Comparison of ENCODE assay signal across 28 cellular contexts in the genomic region with DNA sequence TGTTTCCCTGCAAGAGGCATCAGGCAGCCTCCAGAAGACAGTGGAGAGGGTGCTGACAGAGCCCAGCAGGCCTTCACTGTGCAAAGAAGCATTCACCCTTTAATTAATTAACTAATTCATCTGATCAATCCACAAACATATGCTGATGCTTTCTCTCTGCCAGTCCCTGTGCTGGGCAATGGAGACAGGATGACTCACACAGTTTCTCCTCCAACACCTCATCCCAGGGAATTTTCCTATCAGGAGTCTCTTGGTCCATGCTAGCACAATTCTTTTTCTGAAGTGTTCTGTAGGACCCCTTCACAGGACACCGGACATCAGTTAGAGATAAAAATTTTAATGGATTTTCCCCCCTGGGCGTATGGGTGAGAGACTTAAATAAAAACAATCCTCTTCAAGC. TPM values are rescaled to one million over a fixed set of nuclear protein-coding genes. Genes with fewer than 3 reads are reported as not detected.
A peak's percentile ranks its signal among the peaks of the same experiment; 100 is the strongest.
DNase-seq lines count a peak whose midpoint lies in the region; TF ChIP-seq lines count a peak whose summit lies in the region.
"Had no signal": no experiment of that assay in that cellular context is flagged by ENCODE, and none has a peak within 500 bp of the region (broad histone marks: within the 10 kb centered on the region; RNA-seq: fewer than 3 reads in every experiment).

No MANE protein-coding gene starts in this region.

- no peak for TF ChIP-seq CTCF in epithelial cell of esophagus (IDR thresholded peaks at IDR 0.05; ENCODE audit: insufficient read depth, low read depth, low read length, missing control alignments)

- H3K36me3 Mint-ChIP-seq in activated naive CD4-positive, alpha-beta T cell treated with anti-CD3 and anti-CD28 coated beads, Interleukin-2, amount 10 ng/mL, durations not matched to agents 7 days and 5 days, result no peaks in the 10 kb centered on the region
- H3K36me3 Mint-ChIP-seq: natural killer cell treated with Interleukin-12 subunit alpha and Interleukin-12 subunit beta and Interleukin-15 and Interleukin-18, amount 100 ng/mL, for 72 hours; stimulated activated memory B cell treated with anti-CD40 and anti-IgM and Interleukin-4, amounts not matched to agents 10 μg/mL and 1 μg/mL and 100 μg/mL, for 72 hours had no signal

- CTCF ChIA-PET in activated naive CD4-positive, alpha-beta T cell treated with anti-CD3 and anti-CD28 coated beads, Interleukin-2, amount 10 ng/mL, durations not matched to agents 7 days and 5 days (lab: Charles Lee), result no interaction called here

- H3K4me3 Mint-ChIP-seq in activated naive CD4-positive, alpha-beta T cell treated with anti-CD3 and anti-CD28 coated beads, Interleukin-2, amount 10 ng/mL, durations not matched to agents 7 days and 5 days, result no peak overlapping the region
- H3K4me3 Mint-ChIP-seq: activated CD4-positive, alpha-beta T cell treated with anti-CD3 and anti-CD28 coated beads for 36 hours; natural killer cell treated with Interleukin-12 subunit alpha and Interleukin-12 subunit beta and Interleukin-15 and Interleukin-18, amount 100 ng/mL, for 72 hours; stimulated activated memory B cell treated with anti-CD40 and anti-IgM and Interleukin-4, amounts not matched to agents 10 μg/mL and 1 μg/mL and 100 μg/mL, for 72 hours had no signal

- H3K27me3 Mint-ChIP-seq in activated naive CD4-positive, alpha-beta T cell treated with anti-CD3 and anti-CD28 coated beads, Interleukin-2, amount 10 ng/mL, durations not matched to agents 7 days and 5 days, result peaks cover 32% of the 10 kb centered on the region

- H3K4me1 Mint-ChIP-seq in activated naive CD4-positive, alpha-beta T cell treated with anti-CD3 and anti-CD28 coated beads, Interleukin-2, amount 10 ng/mL, durations not matched to agents 7 days and 5 days, result no peaks in the 10 kb centered on the region
- H3K4me1 Mint-ChIP-seq: activated CD4-positive, alpha-beta T cell treated with anti-CD3 and anti-CD28 coated beads for 36 hours; stimulated activated memory B cell treated with anti-CD40 and anti-IgM and Interleukin-4, amounts not matched to agents 10 μg/mL and 1 μg/mL and 100 μg/mL, for 72 hours had no signal

- no peak overlapping the region for H3K27ac Mint-ChIP-seq in activated naive CD4-positive, alpha-beta T cell treated with anti-CD3 and anti-CD28 coated beads, Interleukin-2, amount 10 ng/mL, durations not matched to agents 7 days and 5 days
- H3K27ac Mint-ChIP-seq: activated CD4-positive, alpha-beta T cell treated with anti-CD3 and anti-CD28 coated beads for 36 hours; natural killer cell treated with Interleukin-12 subunit alpha and Interleukin-12 subunit beta and Interleukin-15 and Interleukin-18, amount 100 ng/mL, for 72 hours; stimulated activated memory B cell treated with anti-CD40 and anti-IgM and Interleukin-4, amounts not matched to agents 10 μg/mL and 1 μg/mL and 100 μg/mL, for 72 hours had no signal

- no peak overlapping the region for H3K4me3 ChIP-seq in epithelial cell of esophagus (ENCODE audit: low read length)
- H3K4me3 ChIP-seq: adrenal gland, left ventricle myocardium inferior, ovary, Peyer's patch, SJSA1, uterus had no signal

- DNase-seq in AG08395 (ENCODE audit: low spot score) (peak; percentile 10), EL (peak; percentile 11), NCI-H2171 (lab: John Stamatoyannopoulos, UW) (peak; percentile 3), epithelial cell of esophagus (ENCODE audit: low read depth) (peak; percentile 50), HT-29 (ENCODE audit: low spot score) (no peak), NCI-H2196 (lab: John Stamatoyannopoulos, UW; ENCODE audit: unreplicated experiment) (no peak), retina (no peak)
- DNase-seq in activated naive CD4-positive, alpha-beta T cell treated with anti-CD3 and anti-CD28 coated beads, Interleukin-2, amount 10 ng/mL, durations not matched to agents 7 days and 5 days, result no peak
- DNase-seq: ACHN; activated CD4-positive, alpha-beta T cell treated with anti-CD3 and anti-CD28 coated beads for 36 hours; activated T-cell treated with anti-CD3 and anti-CD28 coated beads, Interleukin-2, amount 50 U/mL, for 1 hour; adrenal gland; brain microvascular endothelial cell; C1 segment of cervical spinal cord; effector CD4-positive, alpha-beta T cell; erythroblast; left ventricle myocardium inferior; MM.1S; NCI-H187 treated with DMSO at 0.1 percent for 48 hours; ovary; Peyer's patch; right cardiac atrium; stimulated activated CD4-positive, alpha-beta T cell treated with anti-CD3 and anti-CD28 coated beads, Interleukin-4, amount 100 ng/mL, for 1 hour; T-helper 1 cell; uterus had no signal

- H3K9me3 Mint-ChIP-seq in activated naive CD4-positive, alpha-beta T cell treated with anti-CD3 and anti-CD28 coated beads, Interleukin-2, amount 10 ng/mL, durations not matched to agents 7 days and 5 days, result no peaks in the 10 kb centered on the region
- H3K9me3 Mint-ChIP-seq: natural killer cell treated with Interleukin-12 subunit alpha and Interleukin-12 subunit beta and Interleukin-15 and Interleukin-18, amount 100 ng/mL, for 72 hours had no signal

RNA-seq across cellular contexts. Expression of a gene that starts 24.8 kb away (rescaled TPM):
- 0.92 and 1.7 TPM in 2 replicates for total RNA-seq in HT-29 (2014; rRNA removed; shearing (Covaris generic))

Comparison
In these comparisons a context has a peak if more than half of its experiments do, and no peak if none do; other contexts are left out.
1. DNase-seq: peak in AG08395 (single experiment), EL (single experiment), NCI-H2171 (single experiment) and epithelial cell of esophagus (single experiment); none in HT-29 (single experiment), activated naive CD4-positive, alpha-beta T cell treated with anti-CD3 and anti-CD28 coated beads, Interleukin-2, amount 10 ng/mL, durations not matched to agents 7 days and 5 days (single experiment), NCI-H2196 (single experiment) and retina (single experiment).